ENCODE assay signal across 1 cellular context in the genomic region with DNA sequence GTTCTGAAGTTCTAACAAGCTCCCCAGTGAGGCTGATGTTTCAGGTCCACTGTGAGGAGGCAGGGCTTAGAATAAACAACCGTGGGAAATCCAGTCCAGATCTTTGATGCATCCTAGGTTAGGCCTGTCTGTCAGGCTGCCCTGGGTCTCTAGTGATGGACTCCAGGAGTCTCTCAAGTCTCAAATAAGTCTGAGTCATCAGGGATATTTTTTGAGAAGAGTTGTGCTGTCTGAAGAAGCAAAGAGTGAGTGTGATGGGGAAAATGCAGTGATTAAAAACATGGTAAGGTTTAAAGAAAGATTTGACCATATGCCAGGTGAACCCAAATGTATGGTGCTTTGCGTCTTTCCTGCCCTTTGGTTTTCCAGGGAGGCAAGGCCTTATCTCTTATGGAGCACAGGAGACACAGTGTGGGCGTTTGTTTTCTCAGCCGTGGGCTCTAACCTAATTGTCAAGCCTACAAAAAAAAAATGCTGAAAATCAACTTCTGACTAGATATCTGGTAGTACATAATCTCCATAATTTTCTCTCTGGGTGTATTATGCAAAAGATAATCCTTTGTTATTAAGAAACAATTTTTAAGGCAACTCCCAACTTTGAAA.
A peak's percentile ranks its signal among the peaks of the same experiment; 100 is the strongest.
TF ChIP-seq lines count a peak whose summit lies in the region.

No MANE protein-coding gene starts in this region.

TF ChIP-seq in HepG2, 621 proteins besides CTCF, POLR2A, EP300 and RAD21:
- TF ChIP-seq PRDM15 (CRISPR knock-in tag; IDR thresholded peaks at IDR 0.05) = peak; percentile 95
- no peak for TF ChIP-seq ZNF577 (CRISPR knock-in tag; IDR thresholded peaks at IDR 0.05; ENCODE audit: borderline replicate concordance, low read depth)
